In the genomic region with DNA sequence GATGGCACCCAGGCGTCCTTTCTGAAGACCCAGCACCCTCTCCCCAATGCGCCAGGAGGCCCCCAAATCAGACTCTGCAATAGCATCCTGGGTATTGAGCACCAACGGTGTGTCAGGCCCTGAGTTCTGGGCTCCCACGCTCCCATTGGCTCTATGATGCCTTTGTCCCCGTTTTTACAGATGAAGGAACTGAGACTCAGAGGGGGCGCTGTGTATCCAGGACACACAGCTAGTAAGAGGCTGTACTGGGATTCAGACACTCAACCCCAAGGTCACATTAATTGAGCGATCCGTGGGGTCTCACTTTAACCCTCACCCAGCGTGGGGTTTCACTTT, we compare ENCODE assay signal across 11 cellular contexts. TPM values are rescaled to one million over a fixed set of nuclear protein-coding genes. Genes with fewer than 3 reads are reported as not detected.
A peak's percentile ranks its signal among the peaks of the same experiment; 100 is the strongest.
DNase-seq lines count a peak whose midpoint lies in the region; ATAC-seq and TF ChIP-seq lines count a peak whose summit lies in the region.
"Had no signal": no experiment of that assay in that cellular context is flagged by ENCODE, and none has a peak within 500 bp of the region (broad histone marks: within the 10 kb centered on the region; RNA-seq: fewer than 3 reads in every experiment).

No MANE protein-coding gene starts in this region.

- peak in 1 of 2 donors; percentile 23 for DNase-seq in activated T-cell treated with anti-CD3 and anti-CD28 coated beads, Interleukin-2, amount 50 U/mL, for 72 hours
- DNase-seq in activated T-cell treated with anti-CD3 and anti-CD28 coated beads, Interleukin-2, amount 50 U/mL, for 1 hour: no peak
- DNase-seq in T-cell (peak in 7 of 34 experiments; percentile 4 to 19 (median 7)), esophagus muscularis mucosa (ENCODE audit: extremely low spot score) (no peak), NCI-H2196 (lab: John Stamatoyannopoulos, UW; ENCODE audit: unreplicated experiment) (no peak), Caco-2 (no peak)
- DNase-seq in activated effector memory CD4-positive, alpha-beta T cell treated with Interleukin-2 at 50 U/mL for 16 hours: no peak
- DNase-seq: NCI-H1105 had no signal

- no peaks in the 10 kb centered on the region for H3K9me3 ChIP-seq in esophagus muscularis mucosa
- H3K9me3 ChIP-seq in subcutaneous abdominal adipose tissue (ENCODE audit: control insufficient read depth in 5 of 5, low read length in 5 of 5): no peaks in the 10 kb centered on the region
- H3K9me3 ChIP-seq in Caco-2: no peaks in the 10 kb centered on the region
- H3K9me3 ChIP-seq: gastroesophageal sphincter had no signal

- no peak for TF ChIP-seq EP300 in esophagus muscularis mucosa (IDR thresholded peaks at IDR 0.05)

- TF ChIP-seq POLR2A in esophagus muscularis mucosa (IDR thresholded peaks at IDR 0.05; ENCODE audit: low read depth): no peak

- ATAC-seq in activated T-cell treated with anti-CD3 and anti-CD28 coated beads, Interleukin-2, amount 50 U/mL, for 72 hours (replicated peaks in 1 of 2): peak in 1 of 2 donors; percentile 0
- no peak for ATAC-seq in T-cell (replicated peaks in 1 of 4)
- ATAC-seq: gastroesophageal sphincter had no signal

- CTCF ChIA-PET in T-cell (lab: Charles Lee) (interaction anchor here (0.6 to 1.6 kb wide), 5 partner anchors 131 to 459 kb away, joined by 3 to 19 read pairs (median 4); a partner anchor contains a TSS), Caco-2 (lab: Charles Lee) (interaction anchor here (0.6 kb wide), 1 partner anchor 196 kb away, joined by 3 read pairs; no protein-coding TSS in a partner anchor)

- no peaks in the 10 kb centered on the region for H3K36me3 Mint-ChIP-seq in activated T-cell treated with anti-CD3 and anti-CD28 coated beads, Interleukin-2, amount 50 U/mL, for 72 hours (ENCODE audit: insufficient read depth in 2 of 2)
- H3K36me3 Mint-ChIP-seq in T-cell (no peaks in the 10 kb centered on the region), Caco-2 (ENCODE audit: insufficient read depth, unreplicated experiment) (no peaks in the 10 kb centered on the region)

- no peak overlapping the region for H3K27ac Mint-ChIP-seq in activated T-cell treated with anti-CD3 and anti-CD28 coated beads, Interleukin-2, amount 50 U/mL, for 72 hours
- peak overlapping the region; percentile 91 to 92 for H3K27ac Mint-ChIP-seq in T-cell
- H3K27ac Mint-ChIP-seq in Caco-2 (ENCODE audit: unreplicated experiment): no peak overlapping the region

- 0% methylated on average over 3 of the region's 9 CpGs for WGBS in esophagus muscularis mucosa

- no peaks in the 10 kb centered on the region for H3K36me3 ChIP-seq in esophagus muscularis mucosa
- H3K36me3 ChIP-seq in subcutaneous abdominal adipose tissue (ENCODE audit: control insufficient read depth in 5 of 5, insufficient read depth in 5 of 5, low read length in 5 of 5): no peaks in the 10 kb centered on the region
- no peaks in the 10 kb centered on the region for H3K36me3 ChIP-seq in Caco-2 (ENCODE audit: control insufficient read depth, insufficient read depth, low read length)
- H3K36me3 ChIP-seq: gastroesophageal sphincter had no signal

- H3K4me1 ChIP-seq in esophagus muscularis mucosa (peaks cover 7 to 20% (median 18%) of the 10 kb centered on the region in 4 donors), subcutaneous abdominal adipose tissue (ENCODE audit: control insufficient read depth in 5 of 5, insufficient read depth in 5 of 5, low read length in 5 of 5) (peaks cover 3 to 17% (median 14%) of the 10 kb centered on the region in 5 donors), Caco-2 (no peaks in the 10 kb centered on the region)

- no peak overlapping the region for H3K27ac ChIP-seq in esophagus muscularis mucosa (replicated peaks in 1 of 4)
- no peak overlapping the region for H3K27ac ChIP-seq in subcutaneous abdominal adipose tissue (ENCODE audit: low read depth, low read length)
- H3K27ac ChIP-seq: gastroesophageal sphincter had no signal

- H3K9ac ChIP-seq in subcutaneous abdominal adipose tissue (ENCODE audit: low read length in 5 of 5): no peak overlapping the region

- no peaks in the 10 kb centered on the region for H3K9me3 Mint-ChIP-seq in activated T-cell treated with anti-CD3 and anti-CD28 coated beads, Interleukin-2, amount 50 U/mL, for 72 hours
- H3K9me3 Mint-ChIP-seq in T-cell (no peaks in the 10 kb centered on the region), Caco-2 (ENCODE audit: unreplicated experiment) (no peaks in the 10 kb centered on the region)

- H3K27me3 ChIP-seq in esophagus muscularis mucosa (peaks cover 0 to 90% (median 8%) of the 10 kb centered on the region in 4 donors), subcutaneous abdominal adipose tissue (ENCODE audit: control insufficient read depth in 5 of 5, insufficient read depth in 4 of 5, low read length in 5 of 5) (peaks cover 5 to 16% (median 12%) of the 10 kb centered on the region in 5 donors), Caco-2 (replicated peaks; ENCODE audit: control insufficient read depth, insufficient read depth, low read length) (no peaks in the 10 kb centered on the region)

- peak overlapping the region; percentile 35 to 54 (median 41) for H3K4me3 ChIP-seq in esophagus muscularis mucosa
- H3K4me3 ChIP-seq in subcutaneous abdominal adipose tissue (ENCODE audit: low read depth in 1 of 5, low read length in 5 of 5): peak overlapping the region; percentile 34 to 58 (median 53)
- no peak overlapping the region for H3K4me3 ChIP-seq in Caco-2 (ENCODE audit: low read depth, low read length)

- peak overlapping the region; percentile 84 to 90 for H3K4me3 Mint-ChIP-seq in activated T-cell treated with anti-CD3 and anti-CD28 coated beads, Interleukin-2, amount 50 U/mL, for 72 hours
- H3K4me3 Mint-ChIP-seq in T-cell (peak overlapping the region; percentile 80 to 85 (median 83)), Caco-2 (ENCODE audit: unreplicated experiment) (no peak overlapping the region)

- BruUV-seq in Caco-2 (replicated peaks; lab: Mats Ljungman, UMichigan): no TSS peak

- H3K27me3 Mint-ChIP-seq in activated T-cell treated with anti-CD3 and anti-CD28 coated beads, Interleukin-2, amount 50 U/mL, for 72 hours (ENCODE audit: low read depth): peaks cover 8% of the 10 kb centered on the region
- H3K27me3 Mint-ChIP-seq in T-cell (no peaks in the 10 kb centered on the region), Caco-2 (ENCODE audit: insufficient read depth, unreplicated experiment) (peaks cover 7% of the 10 kb centered on the region)

- H3K4me1 Mint-ChIP-seq in activated T-cell treated with anti-CD3 and anti-CD28 coated beads, Interleukin-2, amount 50 U/mL, for 72 hours (ENCODE audit: low read depth): peaks cover 18% of the 10 kb centered on the region
- H3K4me1 Mint-ChIP-seq in T-cell: peaks cover 21 to 33% (median 26%) of the 10 kb centered on the region in 3 donors
- peaks cover 13% of the 10 kb centered on the region for H3K4me1 Mint-ChIP-seq in Caco-2 (ENCODE audit: low read depth, unreplicated experiment)

- intact Hi-C loops in esophagus muscularis mucosa (cut with DNase I) (no loop called here), Caco-2 (cut with micrococcal nuclease; ENCODE audit: unreplicated experiment) (no loop called here)

- POLR2A ChIA-PET in T-cell (lab: Charles Lee): interaction anchor here (0.5 to 1.8 kb wide), 2 partner anchors 83 to 132 kb away, joined by 6 to 9 read pairs; a partner anchor contains a TSS
- POLR2A ChIA-PET in Caco-2 (lab: Charles Lee): no interaction called here

- TF ChIP-seq CTCF in esophagus muscularis mucosa (IDR thresholded peaks at IDR 0.05): no peak
- no peak for TF ChIP-seq CTCF in Caco-2 (IDR thresholded peaks at IDR 0.05; ENCODE audit: insufficient read depth in 1 of 2, low read depth in 1 of 2, low read length in 1 of 2, severe bottlenecking in 1 of 2, unreplicated experiment in 1 of 2)

RNA-seq across cellular contexts. Expression of a gene that starts 42.5 kb away (rescaled TPM):
- 1 to 10 TPM in 1 of 2 donors, under 1 TPM in 1; 0.84 to 1.2 TPM for total RNA-seq in activated T-cell treated with anti-CD3 and anti-CD28 coated beads, Interleukin-2, amount 50 U/mL, for 72 hours
- total RNA-seq in T-cell (1 to 10 TPM in 3 of 5 donors, under 1 TPM in 2; 0.73 to 1.6 (median 1.3) TPM), esophagus muscularis mucosa (not detected), Caco-2 (2022) (not detected in 2 replicates)
- total RNA-seq: pulmonary artery endothelial cell had no signal

Comparison
In these comparisons a context has a peak if more than half of its experiments do, and no peak if none do; other contexts are left out.
1. H3K27ac Mint-ChIP-seq: peak in T-cell (2 of 2); none in activated T-cell treated with anti-CD3 and anti-CD28 coated beads, Interleukin-2, amount 50 U/mL, for 72 hours (single experiment) and Caco-2 (single experiment).